14 cellular contexts compared by ENCODE assay signal in genomic region chr2:127326289-127326945, GRCh38.
"Had no signal": no experiment of that assay in that cellular context is flagged by ENCODE, and none has a peak within 500 bp of the region (broad histone marks: within the 10 kb centered on the region; RNA-seq: fewer than 3 reads in every experiment).

No MANE protein-coding gene starts in this region.

- H3K9me3 ChIP-seq: colonic mucosa, esophagus squamous epithelium, spleen, upper lobe of left lung had no signal

- DNase-seq: activated CD4-positive, alpha-beta memory T cell treated with anti-CD3 and anti-CD28 coated beads, Interleukin-2, amount 10 ng/mL, durations not matched to agents 7 days and 5 days; activated CD4-positive, alpha-beta T cell treated with anti-CD3 and anti-CD28 coated beads for 36 hours; activated naive CD4-positive, alpha-beta T cell treated with anti-CD3 and anti-CD28 coated beads, Interleukin-2, amount 50 U/mL, for 16 hours; activated T-cell treated with anti-CD3 and anti-CD28 coated beads, Interleukin-2, amount 50 U/mL, for 24 hours; caudate nucleus; colonic mucosa; esophagus squamous epithelium; hippocampal formation; kidney; left ventricle myocardium superior; spleen; stimulated activated naive CD8-positive, alpha-beta T cell treated with anti-CD3 and anti-CD28 coated beads, Interleukin-15, amount 100 ng/mL, for 72 hours; upper lobe of left lung had no signal

- H3K4me1 ChIP-seq: colonic mucosa, esophagus squamous epithelium, spleen, upper lobe of left lung had no signal

- H3K27ac ChIP-seq: colonic mucosa, esophagus squamous epithelium, spleen, upper lobe of left lung had no signal

- H3K27me3 ChIP-seq: colonic mucosa, esophagus squamous epithelium, spleen, upper lobe of left lung had no signal

- H3K4me3 ChIP-seq: colonic mucosa, esophagus squamous epithelium, spleen, upper lobe of left lung had no signal

- ATAC-seq: activated CD4-positive, alpha-beta T cell treated with anti-CD3 and anti-CD28 coated beads for 36 hours; left ventricle myocardium superior; sciatic nerve; stimulated activated naive CD8-positive, alpha-beta T cell treated with anti-CD3 and anti-CD28 coated beads, Interleukin-15, amount 100 ng/mL, for 72 hours had no signal
